In genomic region chr12:100128509-100128908, GRCh38 we compare ENCODE assay signal across 8 cellular contexts. TPM values are rescaled to one million over a fixed set of nuclear protein-coding genes. Genes with fewer than 3 reads are reported as not detected.
DNase-seq lines count a peak whose midpoint lies in the region; ATAC-seq and TF ChIP-seq lines count a peak whose summit lies in the region.

No MANE protein-coding gene starts in this region.

- CTCF ChIA-PET in activated CD4-positive, alpha-beta memory T cell treated with anti-CD3 and anti-CD28 coated beads for 36 hours (lab: Charles Lee) = interaction anchor here (0.9 kb wide), 1 partner anchor 26 kb away, joined by 3 read pairs; no protein-coding TSS in a partner anchor

- peaks cover 21% of the 10 kb centered on the region for H3K4me1 ChIP-seq in RWPE2 (ENCODE audit: insufficient read depth, poor library complexity, severe bottlenecking)

- H3K36me3 ChIP-seq in RWPE2 (ENCODE audit: low read depth) = no peaks in the 10 kb centered on the region

- H3K27ac Mint-ChIP-seq in activated CD4-positive, alpha-beta memory T cell treated with anti-CD3 and anti-CD28 coated beads for 36 hours = no peak overlapping the region

- H3K27me3 ChIP-seq in RWPE2 (ENCODE audit: insufficient read depth, poor library complexity, severe bottlenecking) = no peaks in the 10 kb centered on the region

- DNase-seq in RWPE2 (ENCODE audit: low spot score) (no peak), fibroblast of mammary gland (ENCODE audit: low read depth) (peak; percentile 72), pons (ENCODE audit: low spot score) (peak; percentile 49), GM10266 (ENCODE audit: extremely low spot score) (no peak)
- no peak for DNase-seq in activated CD4-positive, alpha-beta memory T cell treated with anti-CD3 and anti-CD28 coated beads for 36 hours

- peak; percentile 64 for TF ChIP-seq CTCF in 22Rv1 (IDR thresholded peaks at IDR 0.05)
- TF ChIP-seq CTCF in GM12875 (IDR thresholded peaks at IDR 0.05; ENCODE audit: borderline replicate concordance, insufficient read depth, low read depth, low read length) = peak; percentile 16; the same call in 1 of the 2 replicates
- TF ChIP-seq CTCF in RWPE2 (IDR thresholded peaks at IDR 0.05; ENCODE audit: poor library complexity, severe bottlenecking) = peak; percentile 32
- peak; percentile 59 for TF ChIP-seq CTCF in fibroblast of mammary gland (conservative IDR thresholded peaks at IDR 0.05; ENCODE audit: control insufficient read depth, insufficient read depth, low read depth, low read length)
- TF ChIP-seq CTCF in GM10266 (IDR thresholded peaks at IDR 0.05; ENCODE audit: control insufficient read depth, insufficient read depth, low read depth, missing control alignments) = no peak

- intact Hi-C loops in activated CD4-positive, alpha-beta memory T cell treated with anti-CD3 and anti-CD28 coated beads for 36 hours (cut with micrococcal nuclease) = no loop called here

- H3K4me3 Mint-ChIP-seq in activated CD4-positive, alpha-beta memory T cell treated with anti-CD3 and anti-CD28 coated beads for 36 hours = no peak overlapping the region

- H3K9me3 ChIP-seq in RWPE2 (ENCODE audit: severe bottlenecking) = no peaks in the 10 kb centered on the region

- H3K27ac ChIP-seq in 22Rv1 (peak overlapping the region; percentile 24; the same call in 1 of the 2 replicates), RWPE2 (ENCODE audit: poor library complexity, severe bottlenecking) (peak overlapping the region; percentile 76)

- no peaks in the 10 kb centered on the region for H3K27me3 Mint-ChIP-seq in activated CD4-positive, alpha-beta memory T cell treated with anti-CD3 and anti-CD28 coated beads for 36 hours

- POLR2A ChIA-PET in activated CD4-positive, alpha-beta memory T cell treated with anti-CD3 and anti-CD28 coated beads for 36 hours (lab: Charles Lee) = interaction anchor here (0.6 to 1.2 kb wide), 2 partner anchors 11 to 12 kb away, joined by 3 to 4 read pairs; no protein-coding TSS in a partner anchor

- ATAC-seq in RWPE2 (ENCODE audit: low read depth) (peak; percentile 66), HG03045 (IDR thresholded peaks at IDR 0.05; ENCODE audit: unreplicated experiment) (no peak)

- peaks cover 9% of the 10 kb centered on the region for H3K36me3 Mint-ChIP-seq in activated CD4-positive, alpha-beta memory T cell treated with anti-CD3 and anti-CD28 coated beads for 36 hours

- no peak overlapping the region for H3K4me3 ChIP-seq in GM12875 (ENCODE audit: low read depth, low read length)
- H3K4me3 ChIP-seq in RWPE2 (ENCODE audit: severe bottlenecking) = no peak overlapping the region
- no peak overlapping the region for H3K4me3 ChIP-seq in fibroblast of mammary gland (ENCODE audit: control insufficient read depth, low read depth, low read length)

- peaks cover 4% of the 10 kb centered on the region for H3K9me3 Mint-ChIP-seq in activated CD4-positive, alpha-beta memory T cell treated with anti-CD3 and anti-CD28 coated beads for 36 hours

- H3K4me1 Mint-ChIP-seq in activated CD4-positive, alpha-beta memory T cell treated with anti-CD3 and anti-CD28 coated beads for 36 hours (ENCODE audit: low read depth) = peaks cover 31% of the 10 kb centered on the region

RNA-seq across cellular contexts. Expression of gene BLTP3B, which starts 14.2 kb away (rescaled TPM):
- 10 to 100 TPM; 53.1 to 53.9 TPM for total RNA-seq in activated CD4-positive, alpha-beta memory T cell treated with anti-CD3 and anti-CD28 coated beads for 36 hours

Comparison
In these comparisons a context has a peak if more than half of its experiments do, and no peak if none do; other contexts are left out.
1. DNase-seq: peak in fibroblast of mammary gland (single experiment) and pons (single experiment); none in RWPE2 (single experiment), activated CD4-positive, alpha-beta memory T cell treated with anti-CD3 and anti-CD28 coated beads for 36 hours (single experiment) and GM10266 (single experiment).